In the genomic region with DNA sequence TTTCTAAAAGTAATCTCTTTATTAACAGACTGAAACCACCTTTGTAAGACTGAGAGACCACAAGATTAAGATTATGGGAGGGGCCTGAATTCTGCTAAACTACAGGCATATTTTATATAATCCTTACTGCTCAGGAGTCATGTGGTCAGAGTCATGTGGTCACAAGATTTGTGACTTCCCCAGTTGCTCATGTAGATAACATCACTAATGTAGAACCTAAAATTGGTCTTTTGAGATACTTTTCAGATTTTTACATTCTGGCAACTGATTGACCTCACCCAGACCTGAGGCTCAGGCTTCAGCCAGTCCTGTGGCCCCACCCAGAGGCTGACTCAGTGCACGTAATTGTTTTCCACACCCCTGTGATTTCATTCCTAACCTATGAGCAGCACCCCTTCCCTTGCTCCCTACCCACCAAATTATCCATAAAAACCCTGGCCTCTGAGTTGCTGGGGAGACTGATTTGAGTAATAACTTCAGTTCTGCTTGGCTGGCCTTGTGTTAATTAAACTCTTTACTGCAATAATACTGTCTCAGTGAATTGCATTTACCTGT, we compare ENCODE assay signal across 1 cellular context.
TF ChIP-seq lines count a peak whose summit lies in the region.

No MANE protein-coding gene starts in this region.

TF ChIP-seq in K562, 482 proteins besides CTCF, POLR2A, EP300 and RAD21 (continued from another document and continues in another):
- no peak for TF ChIP-seq ZNF398 (CRISPR knock-in tag; IDR thresholded peaks at IDR 0.05)
- no peak for TF ChIP-seq ZBTB7A (IDR thresholded peaks at IDR 0.05; ENCODE audit: borderline replicate concordance, control insufficient read depth, low read depth, low read length)
- TF ChIP-seq SMAD1 (IDR thresholded peaks at IDR 0.05; ENCODE audit: low read depth, low read length, partially characterized antibody): no peak
- TF ChIP-seq ZNF23 (CRISPR knock-in tag; IDR thresholded peaks at IDR 0.05): no peak
- TF ChIP-seq CBX2 (IDR thresholded peaks at IDR 0.05; ENCODE audit: insufficient read depth, low read length, poor library complexity, severe bottlenecking): no peak
- peak; percentile 34; the same call in 1 of the 2 replicates for TF ChIP-seq CREM (IDR thresholded peaks at IDR 0.05; ENCODE audit: low read depth)
- TF ChIP-seq, protein P1, sequence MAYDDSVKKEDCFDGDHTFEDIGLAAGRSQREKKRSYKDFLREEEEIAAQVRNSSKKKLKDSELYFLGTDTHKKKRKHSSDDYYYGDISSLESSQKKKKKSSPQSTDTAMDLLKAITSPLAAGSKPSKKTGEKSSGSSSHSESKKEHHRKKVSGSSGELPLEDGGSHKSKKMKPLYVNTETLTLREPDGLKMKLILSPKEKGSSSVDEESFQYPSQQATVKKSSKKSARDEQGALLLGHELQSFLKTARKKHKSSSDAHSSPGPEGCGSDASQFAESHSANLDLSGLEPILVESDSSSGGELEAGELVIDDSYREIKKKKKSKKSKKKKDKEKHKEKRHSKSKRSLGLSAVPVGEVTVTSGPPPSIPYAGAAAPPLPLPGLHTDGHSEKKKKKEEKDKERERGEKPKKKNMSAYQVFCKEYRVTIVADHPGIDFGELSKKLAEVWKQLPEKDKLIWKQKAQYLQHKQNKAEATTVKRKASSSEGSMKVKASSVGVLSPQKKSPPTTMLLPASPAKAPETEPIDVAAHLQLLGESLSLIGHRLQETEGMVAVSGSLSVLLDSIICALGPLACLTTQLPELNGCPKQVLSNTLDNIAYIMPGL (CRISPR knock-in tag; IDR thresholded peaks at IDR 0.05): no peak
- TF ChIP-seq MAFF (IDR thresholded peaks at IDR 0.05; ENCODE audit: low read length): no peak
- no peak for TF ChIP-seq ZFP36 (IDR thresholded peaks at IDR 0.05; ENCODE audit: low read depth, low read length, partially characterized antibody)
- TF ChIP-seq MBD2 (IDR thresholded peaks at IDR 0.05; ENCODE audit: borderline replicate concordance, low read depth): no peak
- no peak for TF ChIP-seq STAT5B (CRISPR knock-in tag; IDR thresholded peaks at IDR 0.05)
- TF ChIP-seq FOXA3 (CRISPR knock-in tag; conservative IDR thresholded peaks at IDR 0.05 in 1 of 2, IDR thresholded peaks at IDR 0.05 in 1 of 2): no peak
- no peak for TF ChIP-seq CBFB (CRISPR knock-in tag; IDR thresholded peaks at IDR 0.05)
- TF ChIP-seq SMAD2 (IDR thresholded peaks at IDR 0.05; ENCODE audit: low read depth, low read length): no peak
- TF ChIP-seq KAT2B (IDR thresholded peaks at IDR 0.05; ENCODE audit: low read depth, low read length): no peak
- TF ChIP-seq, protein P2, sequence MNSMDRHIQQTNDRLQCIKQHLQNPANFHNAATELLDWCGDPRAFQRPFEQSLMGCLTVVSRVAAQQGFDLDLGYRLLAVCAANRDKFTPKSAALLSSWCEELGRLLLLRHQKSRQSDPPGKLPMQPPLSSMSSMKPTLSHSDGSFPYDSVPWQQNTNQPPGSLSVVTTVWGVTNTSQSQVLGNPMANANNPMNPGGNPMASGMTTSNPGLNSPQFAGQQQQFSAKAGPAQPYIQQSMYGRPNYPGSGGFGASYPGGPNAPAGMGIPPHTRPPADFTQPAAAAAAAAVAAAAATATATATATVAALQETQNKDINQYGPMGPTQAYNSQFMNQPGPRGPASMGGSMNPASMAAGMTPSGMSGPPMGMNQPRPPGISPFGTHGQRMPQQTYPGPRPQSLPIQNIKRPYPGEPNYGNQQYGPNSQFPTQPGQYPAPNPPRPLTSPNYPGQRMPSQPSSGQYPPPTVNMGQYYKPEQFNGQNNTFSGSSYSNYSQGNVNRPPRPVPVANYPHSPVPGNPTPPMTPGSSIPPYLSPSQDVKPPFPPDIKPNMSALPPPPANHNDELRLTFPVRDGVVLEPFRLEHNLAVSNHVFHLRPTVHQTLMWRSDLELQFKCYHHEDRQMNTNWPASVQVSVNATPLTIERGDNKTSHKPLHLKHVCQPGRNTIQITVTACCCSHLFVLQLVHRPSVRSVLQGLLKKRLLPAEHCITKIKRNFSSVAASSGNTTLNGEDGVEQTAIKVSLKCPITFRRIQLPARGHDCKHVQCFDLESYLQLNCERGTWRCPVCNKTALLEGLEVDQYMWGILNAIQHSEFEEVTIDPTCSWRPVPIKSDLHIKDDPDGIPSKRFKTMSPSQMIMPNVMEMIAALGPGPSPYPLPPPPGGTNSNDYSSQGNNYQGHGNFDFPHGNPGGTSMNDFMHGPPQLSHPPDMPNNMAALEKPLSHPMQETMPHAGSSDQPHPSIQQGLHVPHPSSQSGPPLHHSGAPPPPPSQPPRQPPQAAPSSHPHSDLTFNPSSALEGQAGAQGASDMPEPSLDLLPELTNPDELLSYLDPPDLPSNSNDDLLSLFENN (IDR thresholded peaks at IDR 0.05; ENCODE audit: low read depth in 2 of 2, low read length in 2 of 2): no peak
- TF ChIP-seq ID3 (CRISPR knock-in tag; IDR thresholded peaks at IDR 0.05): no peak
- no peak for TF ChIP-seq ID3 (tag; IDR thresholded peaks at IDR 0.05)
- no peak for TF ChIP-seq NCOA4 (IDR thresholded peaks at IDR 0.05; ENCODE audit: partially characterized antibody)
- TF ChIP-seq ZNF785 (CRISPR knock-in tag; IDR thresholded peaks at IDR 0.05): no peak
- TF ChIP-seq MCM7 (IDR thresholded peaks at IDR 0.05): no peak
- TF ChIP-seq ZNF518B (CRISPR knock-in tag; IDR thresholded peaks at IDR 0.05): no peak
- TF ChIP-seq CBFA2T2 (conservative IDR thresholded peaks at IDR 0.05): peak; percentile 21; the same call in 1 of the 2 replicates
- TF ChIP-seq ZC3H11A (IDR thresholded peaks at IDR 0.05; ENCODE audit: low read depth, low read length): no peak
- 0 out of 2 replicates have a peak, but pooled peaks have one; percentile 41 for TF ChIP-seq MYNN (IDR thresholded peaks at IDR 0.05)
- TF ChIP-seq MYNN (CRISPR knock-in tag; IDR thresholded peaks at IDR 0.05): no peak
- peak in 1 of 2 experiments; percentile 77; a peak in 1 of 4 replicates for TF ChIP-seq TEAD1 (CRISPR knock-in tag; IDR thresholded peaks at IDR 0.05)
- no peak for TF ChIP-seq TCF15 (CRISPR knock-in tag; IDR thresholded peaks at IDR 0.05)
- peak; percentile 66; the same call in 1 of the 2 replicates for TF ChIP-seq ARID2 (IDR thresholded peaks at IDR 0.05)
- no peak for TF ChIP-seq U2AF2 (optimal IDR thresholded peaks at IDR 0.05; ENCODE audit: low read depth, low read length)
- TF ChIP-seq ZNF717 (CRISPR knock-in tag; IDR thresholded peaks at IDR 0.05): no peak
- TF ChIP-seq TCF7L2 (IDR thresholded peaks at IDR 0.05; ENCODE audit: low read depth, low read length): no peak
- TF ChIP-seq SRSF7 (optimal IDR thresholded peaks at IDR 0.05; ENCODE audit: low read depth, low read length): no peak
- TF ChIP-seq, protein P3, sequence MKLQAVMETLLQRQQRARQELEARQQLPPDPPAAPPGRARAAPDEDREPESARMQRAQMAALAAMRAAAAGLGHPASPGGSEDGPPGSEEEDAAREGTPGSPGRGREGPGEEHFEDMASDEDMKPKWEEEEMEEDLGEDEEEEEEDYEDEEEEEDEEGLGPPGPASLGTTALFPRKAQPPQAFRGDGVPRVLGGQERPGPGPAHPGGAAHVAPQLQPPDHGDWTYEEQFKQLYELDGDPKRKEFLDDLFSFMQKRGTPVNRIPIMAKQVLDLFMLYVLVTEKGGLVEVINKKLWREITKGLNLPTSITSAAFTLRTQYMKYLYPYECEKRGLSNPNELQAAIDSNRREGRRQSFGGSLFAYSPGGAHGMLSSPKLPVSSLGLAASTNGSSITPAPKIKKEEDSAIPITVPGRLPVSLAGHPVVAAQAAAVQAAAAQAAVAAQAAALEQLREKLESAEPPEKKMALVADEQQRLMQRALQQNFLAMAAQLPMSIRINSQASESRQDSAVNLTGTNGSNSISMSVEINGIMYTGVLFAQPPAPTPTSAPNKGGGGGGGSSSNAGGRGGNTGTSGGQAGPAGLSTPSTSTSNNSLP (IDR thresholded peaks at IDR 0.05; ENCODE audit: borderline replicate concordance, low read depth, low read length): 0 out of 2 replicates have a peak, but pooled peaks have one; percentile 45
- TF ChIP-seq PHF20 (IDR thresholded peaks at IDR 0.05; ENCODE audit: partially characterized antibody): no peak
- peak; percentile 58; the same call in 1 of the 2 replicates for TF ChIP-seq TEAD4 (IDR thresholded peaks at IDR 0.05; ENCODE audit: low read length)
- TF ChIP-seq TEAD4 (CRISPR knock-in tag; IDR thresholded peaks at IDR 0.05; ENCODE audit: borderline replicate concordance): no peak
- TF ChIP-seq, protein P4, sequence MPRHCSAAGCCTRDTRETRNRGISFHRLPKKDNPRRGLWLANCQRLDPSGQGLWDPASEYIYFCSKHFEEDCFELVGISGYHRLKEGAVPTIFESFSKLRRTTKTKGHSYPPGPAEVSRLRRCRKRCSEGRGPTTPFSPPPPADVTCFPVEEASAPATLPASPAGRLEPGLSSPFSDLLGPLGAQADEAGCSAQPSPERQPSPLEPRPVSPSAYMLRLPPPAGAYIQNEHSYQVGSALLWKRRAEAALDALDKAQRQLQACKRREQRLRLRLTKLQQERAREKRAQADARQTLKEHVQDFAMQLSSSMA (CRISPR knock-in tag; IDR thresholded peaks at IDR 0.05): no peak
- TF ChIP-seq ZNF511 (CRISPR knock-in tag; IDR thresholded peaks at IDR 0.05): no peak
- no peak for TF ChIP-seq NR2F6 (CRISPR knock-in tag; IDR thresholded peaks at IDR 0.05)
- TF ChIP-seq KDM1A (IDR thresholded peaks at IDR 0.05): peak; percentile 87 to 91
